ENCODE assay signal across 15 cellular contexts in the genomic region with DNA sequence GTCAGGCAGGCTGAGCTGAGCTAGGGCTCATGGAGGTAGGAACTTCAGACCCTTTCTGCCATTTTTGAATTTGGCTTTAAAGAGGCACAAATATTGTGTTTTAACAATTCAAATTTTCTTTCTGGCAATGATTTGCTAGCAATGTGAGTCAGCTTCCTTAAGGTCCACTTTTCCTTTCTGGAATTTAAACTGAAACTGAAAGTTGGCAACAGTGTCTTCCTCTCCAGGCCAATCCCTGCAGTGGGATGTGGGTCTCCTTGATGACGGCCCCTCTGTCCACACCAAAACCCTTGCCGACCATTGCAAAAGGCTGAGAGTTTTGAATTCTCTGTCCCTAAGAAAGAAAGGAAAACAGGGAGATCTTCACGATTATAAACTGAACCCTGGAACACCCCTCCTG. TPM values are rescaled to one million over a fixed set of nuclear protein-coding genes. Genes with fewer than 3 reads are reported as not detected.
DNase-seq lines count a peak whose midpoint lies in the region; FAIRE-seq and TF ChIP-seq lines count a peak whose summit lies in the region.
"Had no signal": no experiment of that assay in that cellular context is flagged by ENCODE, and none has a peak within 500 bp of the region (broad histone marks: within the 10 kb centered on the region; RNA-seq: fewer than 3 reads in every experiment).

No MANE protein-coding gene starts in this region.

- H3K36me3 ChIP-seq in kidney epithelial cell (ENCODE audit: control insufficient read depth, insufficient read depth, low read length) (no peaks in the 10 kb centered on the region), small intestine (ENCODE audit: control insufficient read depth in 2 of 2, insufficient read depth in 2 of 2, low read length in 2 of 2) (no peaks in the 10 kb centered on the region)

- peaks cover 0 to 3% of the 10 kb centered on the region in 2 donors for H3K4me1 ChIP-seq in small intestine (ENCODE audit: control insufficient read depth in 2 of 2, insufficient read depth in 1 of 2, low read depth in 1 of 2, low read length in 1 of 2)

- in situ Hi-C loops in astrocyte of the spinal cord (cut with HindIII; ENCODE audit: low sequenced_read_pairs) = no loop called here

- TF ChIP-seq CTCF in astrocyte of the spinal cord (IDR thresholded peaks at IDR 0.05; ENCODE audit: low read depth, low read length) (no peak), kidney epithelial cell (IDR thresholded peaks at IDR 0.05; ENCODE audit: insufficient read depth, low read length, poor library complexity, severe bottlenecking) (no peak)

- DNase-seq in HCEC 1CT = peak; percentile 35
- peak; percentile 57 for DNase-seq in astrocyte of the spinal cord (ENCODE audit: low read depth, low spot score)
- peak; percentile 51 for DNase-seq in kidney epithelial cell (ENCODE audit: low read depth)
- DNase-seq in small intestine = peak; percentile 36
- DNase-seq in medulla oblongata (ENCODE audit: extremely low spot score) = no peak
- no peak for DNase-seq in activated naive CD4-positive, alpha-beta T cell treated with anti-CD3 and anti-CD28 coated beads, Interleukin-2, amount 50 U/mL, for 16 hours
- DNase-seq in globus pallidus (ENCODE audit: low spot score) = no peak
- DNase-seq in NCI-H2171 (lab: John Stamatoyannopoulos, UW) = no peak
- DNase-seq: activated T-cell treated with anti-CD3 and anti-CD28 coated beads for 4 hours, NCI-H1105, posterior cingulate gyrus, SIG-M5 had no signal

- FAIRE-seq in small intestine (lab: Jason Lieb, UNC) = no peak
- FAIRE-seq: H54 had no signal

- no peaks in the 10 kb centered on the region for H3K27me3 ChIP-seq in kidney epithelial cell (ENCODE audit: control insufficient read depth, insufficient read depth, low read length)
- no peaks in the 10 kb centered on the region for H3K27me3 ChIP-seq in small intestine (ENCODE audit: control insufficient read depth in 2 of 2, insufficient read depth in 2 of 2, low read length in 2 of 2)

- H3K27ac ChIP-seq in small intestine (ENCODE audit: low read depth in 1 of 2, low read length in 1 of 2) = peak overlapping the region in 1 of 2 donors; percentile 5

- no peak overlapping the region for H3K4me3 ChIP-seq in astrocyte of the spinal cord (ENCODE audit: low read depth, low read length)
- H3K4me3 ChIP-seq in kidney epithelial cell (ENCODE audit: low read depth, low read length) = no peak overlapping the region
- no peak overlapping the region for H3K4me3 ChIP-seq in small intestine (ENCODE audit: low read depth in 1 of 2, low read length in 2 of 2)

- 46 to 54% (median 51%) methylated on average over 3 of the region's 3 CpGs for WGBS in small intestine, 3 donors

- H3K9me3 ChIP-seq in small intestine (ENCODE audit: control insufficient read depth, low read depth) = no peaks in the 10 kb centered on the region

RNA-seq across cellular contexts. Expression of a gene that starts 27.1 kb away (rescaled TPM):
- 2,479 and 2,486 TPM in 2 replicates for total RNA-seq in kidney epithelial cell
- 1,000 to 10,000 TPM in 2 of 3 donors, 100 to 1,000 TPM in 1; 893 to 2,034 (median 1,412) TPM for polyA plus RNA-seq in small intestine

RNA-seq across cellular contexts. Expression of a gene that starts 33.8 kb away (rescaled TPM):
- total RNA-seq in kidney epithelial cell = 0.08 and 0.75 TPM in 2 replicates
- polyA plus RNA-seq in small intestine = under 1 TPM in 2 of 3 donors, not detected in 1; under 0.01 to 0.09 TPM
- total RNA-seq: HT-29, NCI-H460 had no signal

RNA-seq across cellular contexts. Expression of a gene that starts 50.5 kb away (rescaled TPM):
- total RNA-seq in kidney epithelial cell = 30.8 and 50.2 TPM in 2 replicates
- polyA plus RNA-seq in small intestine = 10 to 100 TPM; 17.3 to 33.3 (median 28.2) TPM

Comparison
In these comparisons a context has a peak if more than half of its experiments do, and no peak if none do; other contexts are left out.
1. DNase-seq: peak in HCEC 1CT (single experiment), astrocyte of the spinal cord (single experiment), kidney epithelial cell (single experiment) and small intestine (single experiment); none in medulla oblongata (single experiment), activated naive CD4-positive, alpha-beta T cell treated with anti-CD3 and anti-CD28 coated beads, Interleukin-2, amount 50 U/mL, for 16 hours (single experiment), globus pallidus (single experiment) and NCI-H2171 (single experiment).